9 cellular contexts compared by ENCODE assay signal in the genomic region with DNA sequence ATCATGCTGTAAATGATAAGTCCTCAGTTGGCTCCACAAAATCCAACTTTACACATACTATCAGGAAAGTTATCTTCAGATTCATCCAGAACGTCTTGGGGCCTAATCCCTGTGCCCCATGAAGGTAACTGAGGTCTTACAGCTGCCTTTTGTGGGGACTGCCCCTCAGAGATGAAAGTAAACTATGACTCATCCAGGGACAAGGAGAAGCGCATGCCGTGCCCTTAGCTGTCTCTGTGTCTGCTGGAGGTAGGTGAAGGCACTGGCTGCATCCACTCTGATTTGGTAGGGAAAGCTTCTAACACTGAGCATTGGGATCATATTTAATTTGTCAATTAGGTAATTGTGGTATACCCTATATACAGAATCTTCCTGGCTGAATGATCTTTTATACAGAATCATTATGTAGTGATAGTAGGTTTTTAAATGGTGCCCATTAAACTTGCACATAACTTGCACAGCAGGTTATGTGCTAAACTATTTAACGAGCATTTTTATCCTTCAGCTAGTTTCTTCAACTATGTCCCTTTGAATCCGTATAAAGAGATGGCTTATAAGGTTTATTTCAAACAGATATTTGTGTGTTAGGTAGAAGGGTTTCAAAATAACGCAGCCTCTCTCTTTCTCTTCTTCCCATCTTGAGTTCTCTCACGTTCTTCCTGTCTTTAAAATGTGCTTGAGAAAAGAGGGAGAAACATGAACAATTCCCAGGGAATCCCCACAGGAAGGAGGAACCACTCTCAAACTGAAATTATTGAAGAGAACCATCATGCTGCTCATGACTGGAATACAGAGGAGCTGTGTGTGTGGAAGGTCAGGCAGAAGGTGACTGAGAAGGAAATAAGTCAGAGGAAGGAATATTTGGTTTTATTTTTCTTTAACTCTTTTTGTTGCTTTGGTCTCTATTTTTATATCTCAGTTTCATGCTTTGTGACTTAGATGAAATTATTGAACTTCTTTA.
DNase-seq lines count a peak whose midpoint lies in the region; ATAC-seq, FAIRE-seq and TF ChIP-seq lines count a peak whose summit lies in the region.
"Had no signal": no experiment of that assay in that cellular context is flagged by ENCODE, and none has a peak within 500 bp of the region (broad histone marks: within the 10 kb centered on the region; RNA-seq: fewer than 3 reads in every experiment).

No MANE protein-coding gene starts in this region.

- no peak overlapping the region for H3K27ac Mint-ChIP-seq in progenitor cell of endocrine pancreas

- no peak overlapping the region for H3K4me3 ChIP-seq in choroid plexus epithelial cell (ENCODE audit: low read depth, low read length)
- H3K4me3 ChIP-seq in esophagus squamous epithelium, result no peak overlapping the region

- peaks cover 3% of the 10 kb centered on the region for H3K9me3 Mint-ChIP-seq in progenitor cell of endocrine pancreas (ENCODE audit: low read depth)

- no peaks in the 10 kb centered on the region for H3K27me3 ChIP-seq in esophagus squamous epithelium

- no peak for DNase-seq in GM12892 (ENCODE audit: insufficient read length)
- peak; percentile 21 for DNase-seq in choroid plexus epithelial cell (ENCODE audit: low read depth)
- DNase-seq in esophagus squamous epithelium (lab: John Stamatoyannopoulos, UW), result no peak
- no peak for DNase-seq in substantia nigra (lab: John Stamatoyannopoulos, UW)
- no peak for DNase-seq in progenitor cell of endocrine pancreas (ENCODE audit: low spot score, unreplicated experiment)
- DNase-seq: MV-4-11 had no signal

- WGBS in esophagus squamous epithelium, 2 donors, result 49 to 54% methylated on average over 6 to 7 of the region's 7 CpGs

- TF ChIP-seq POLR2A in GM12892 (IDR thresholded peaks at IDR 0.05; ENCODE audit: low read depth, low read length), result no peak
- TF ChIP-seq POLR2A in esophagus squamous epithelium (IDR thresholded peaks at IDR 0.05), result no peak

- H3K36me3 ChIP-seq in esophagus squamous epithelium, result no peaks in the 10 kb centered on the region

- H3K9me3 ChIP-seq in esophagus squamous epithelium, result no peaks in the 10 kb centered on the region

- peak; percentile 80 for FAIRE-seq in GM12892 (lab: Jason Lieb, UNC)

- H3K27ac ChIP-seq in esophagus squamous epithelium (no peak overlapping the region), substantia nigra (ENCODE audit: low read depth, low read length, poor library complexity, severe bottlenecking) (no peak overlapping the region)

- peaks cover 4% of the 10 kb centered on the region for H3K4me1 Mint-ChIP-seq in progenitor cell of endocrine pancreas (ENCODE audit: low read depth)

- H3K4me3 Mint-ChIP-seq in progenitor cell of endocrine pancreas (ENCODE audit: low read depth), result no peak overlapping the region

- no peaks in the 10 kb centered on the region for H3K27me3 Mint-ChIP-seq in progenitor cell of endocrine pancreas

- H3K36me3 Mint-ChIP-seq in progenitor cell of endocrine pancreas (ENCODE audit: insufficient read depth), result peaks cover under 1% of the 10 kb centered on the region

- intact Hi-C loops in esophagus squamous epithelium (cut with DNase I), result no loop called here

- H3K4me1 ChIP-seq in esophagus squamous epithelium, result peaks cover 0 to 3% (median 0%) of the 10 kb centered on the region in 3 donors

- no peak for TF ChIP-seq CTCF in choroid plexus epithelial cell (conservative IDR thresholded peaks at IDR 0.05; ENCODE audit: low read depth, low read length)
- no peak for TF ChIP-seq CTCF in esophagus squamous epithelium (IDR thresholded peaks at IDR 0.05)
- TF ChIP-seq CTCF in progenitor cell of endocrine pancreas (IDR thresholded peaks at IDR 0.05; ENCODE audit: unreplicated experiment), result no peak

- ATAC-seq in GM19438 (IDR thresholded peaks at IDR 0.05; ENCODE audit: low read depth, unreplicated experiment) (peak; percentile 89), HG03095 (IDR thresholded peaks at IDR 0.05; ENCODE audit: unreplicated experiment) (peak; percentile 99), GM21528 (IDR thresholded peaks at IDR 0.05; ENCODE audit: low FRiP score, unreplicated experiment) (no peak)
